ENCODE assay signal across 8 cellular contexts in genomic region chr13:40982772-40983171, GRCh38. TPM values are rescaled to one million over a fixed set of nuclear protein-coding genes. Genes with fewer than 3 reads are reported as not detected.
A peak's percentile ranks its signal among the peaks of the same experiment; 100 is the strongest.
DNase-seq lines count a peak whose midpoint lies in the region; ATAC-seq and TF ChIP-seq lines count a peak whose summit lies in the region.

No MANE protein-coding gene starts in this region.

- 4 to 14% methylated on average over 3 of the region's 3 CpGs for WGBS in esophagus squamous epithelium, 2 donors

- intact Hi-C loops in esophagus squamous epithelium (cut with DNase I), result no loop called here

- peak in 4 of 5 donors; percentile 37 to 81 (median 78) for DNase-seq in CD8-positive, alpha-beta memory T cell
- peak; percentile 60 for DNase-seq in activated CD4-positive, alpha-beta T cell treated with anti-CD3 and anti-CD28 coated beads for 48 hours
- no peak for DNase-seq in esophagus squamous epithelium (lab: John Stamatoyannopoulos, UW)
- no peak for DNase-seq in NCI-H1694 treated with DMSO at 0.1 percent for 48 hours (lab: John Stamatoyannopoulos, UW)
- no peak for DNase-seq in islet precursor cell

- H3K9me3 ChIP-seq in CD8-positive, alpha-beta memory T cell (ENCODE audit: low read length), result no peaks in the 10 kb centered on the region
- H3K9me3 ChIP-seq in esophagus squamous epithelium, result no peaks in the 10 kb centered on the region

- CTCF ChIA-PET in CD8-positive, alpha-beta memory T cell (lab: Charles Lee), result interaction anchor here (2.6 kb wide), 1 partner anchor 72 kb away, joined by 9 read pairs; no protein-coding TSS in a partner anchor

- peak; percentile 50 for ATAC-seq in GM19438 (IDR thresholded peaks at IDR 0.05; ENCODE audit: low read depth, unreplicated experiment)
- peak; percentile 30 for ATAC-seq in HG03558 (IDR thresholded peaks at IDR 0.05; ENCODE audit: extremely low read depth, unreplicated experiment)

- H3K9ac ChIP-seq in rectal smooth muscle tissue (ENCODE audit: low read length), result no peak overlapping the region

- peaks cover 0 to 2% of the 10 kb centered on the region in 2 donors for H3K27me3 Mint-ChIP-seq in CD8-positive, alpha-beta memory T cell

- H3K27me3 ChIP-seq in CD8-positive, alpha-beta memory T cell (ENCODE audit: insufficient read depth, low read length, poor library complexity, severe bottlenecking), result no peaks in the 10 kb centered on the region
- H3K27me3 ChIP-seq in esophagus squamous epithelium (no peaks in the 10 kb centered on the region), rectal smooth muscle tissue (ENCODE audit: control insufficient read depth, insufficient read depth, low read length) (no peaks in the 10 kb centered on the region)

- H3K36me3 Mint-ChIP-seq in CD8-positive, alpha-beta memory T cell, result peaks cover 0 to 33% (median 7%) of the 10 kb centered on the region in 3 donors

- TF ChIP-seq CTCF in esophagus squamous epithelium (IDR thresholded peaks at IDR 0.05), result no peak

- H3K36me3 ChIP-seq in CD8-positive, alpha-beta memory T cell (ENCODE audit: insufficient read depth, low read length), result no peaks in the 10 kb centered on the region
- H3K36me3 ChIP-seq in esophagus squamous epithelium (peaks cover 0 to 19% (median 0%) of the 10 kb centered on the region in 3 donors), rectal smooth muscle tissue (ENCODE audit: control insufficient read depth, insufficient read depth, low read length) (no peaks in the 10 kb centered on the region)

- H3K4me3 ChIP-seq in CD8-positive, alpha-beta memory T cell (ENCODE audit: low read length), result peak overlapping the region; percentile 81
- H3K4me3 ChIP-seq in esophagus squamous epithelium (peak overlapping the region in 3 of 4 donors; percentile 27 to 56 (median 36)), rectal smooth muscle tissue (ENCODE audit: low read length) (no peak overlapping the region)

- H3K9me3 Mint-ChIP-seq in CD8-positive, alpha-beta memory T cell, result no peaks in the 10 kb centered on the region

- peaks cover 55 to 73% (median 59%) of the 10 kb centered on the region in 3 donors for H3K4me1 Mint-ChIP-seq in CD8-positive, alpha-beta memory T cell

- H3K4me3 Mint-ChIP-seq in CD8-positive, alpha-beta memory T cell, result peak overlapping the region; percentile 86 to 96 (median 93)

- peak overlapping the region; percentile 91 to 99 (median 96) for H3K27ac Mint-ChIP-seq in CD8-positive, alpha-beta memory T cell

- peaks cover 44% of the 10 kb centered on the region for H3K4me1 ChIP-seq in CD8-positive, alpha-beta memory T cell (ENCODE audit: insufficient read depth, low read length)
- H3K4me1 ChIP-seq in esophagus squamous epithelium, result peaks cover 21 to 92% (median 33%) of the 10 kb centered on the region in 3 donors
- peaks cover 15% of the 10 kb centered on the region for H3K4me1 ChIP-seq in rectal smooth muscle tissue (ENCODE audit: control insufficient read depth, insufficient read depth, low read length)

- peak overlapping the region; percentile 81 for H3K27ac ChIP-seq in CD8-positive, alpha-beta memory T cell (ENCODE audit: low read depth, low read length)
- H3K27ac ChIP-seq in esophagus squamous epithelium (peak overlapping the region; percentile 69 to 87 (median 84)), rectal smooth muscle tissue (ENCODE audit: low read depth, low read length) (peak overlapping the region; percentile 56)

- POLR2A ChIA-PET in CD8-positive, alpha-beta memory T cell (lab: Charles Lee), result interaction anchor here (1.0 to 1.5 kb wide), 2 partner anchors 34 to 37 kb away, joined by 4 to 6 read pairs; partner anchors contain the start of gene ELF1

- peak in 2 of 4 donors; percentile 72 to 89 for TF ChIP-seq POLR2A in esophagus squamous epithelium (IDR thresholded peaks at IDR 0.05)

RNA-seq across cellular contexts. Expression of gene ELF1, which starts 36.3 kb away (rescaled TPM):
- total RNA-seq in CD8-positive, alpha-beta memory T cell, result 10 to 100 TPM; 76.8 to 77.6 TPM
- polyA plus RNA-seq in CD8-positive, alpha-beta memory T cell, result 139 TPM
- total RNA-seq in esophagus squamous epithelium, result 10 to 100 TPM; 61.9 to 84.5 (median 71.5) TPM

Comparison
In these comparisons a context has a peak if more than half of its experiments do, and no peak if none do; other contexts are left out.
1. DNase-seq: peak in CD8-positive, alpha-beta memory T cell (4 of 5) and activated CD4-positive, alpha-beta T cell treated with anti-CD3 and anti-CD28 coated beads for 48 hours (single experiment); none in esophagus squamous epithelium (single experiment), NCI-H1694 treated with DMSO at 0.1 percent for 48 hours (single experiment) and islet precursor cell (single experiment).
2. Peak in every context shown above with its lines, with median percentiles within 50 percentile points of each other: H3K27ac ChIP-seq.